ENCODE assay signal across 8 cellular contexts in genomic region chr16:30949655-30950515, GRCh38. TPM values are rescaled to one million over a fixed set of nuclear protein-coding genes. Genes with fewer than 3 reads are reported as not detected.
A peak's percentile ranks its signal among the peaks of the same experiment; 100 is the strongest.
DNase-seq lines count a peak whose midpoint lies in the region; TF ChIP-seq lines count a peak whose summit lies in the region.

No MANE protein-coding gene starts in this region.

- no peak for TF ChIP-seq POLR2A in testis (IDR thresholded peaks at IDR 0.05)

- DNase-seq in EH (ENCODE audit: low read depth) (peak; percentile 86), GM20000 (ENCODE audit: low spot score) (peak; percentile 77), T1000 (lab: John Stamatoyannopoulos, UW) (peak; percentile 62), ecto neural progenitor cell (ENCODE audit: low spot score) (peak; percentile 79), medulla oblongata (ENCODE audit: extremely low spot score) (peak; percentile 54), testis (peak; percentile 94), NCI-H187 treated with DMSO at 0.1 percent for 48 hours (lab: John Stamatoyannopoulos, UW) (no peak)

- peaks cover 33% of the 10 kb centered on the region for H3K4me1 ChIP-seq in testis

- intact Hi-C loops in testis (cut with DNase I; ENCODE audit: low total_unique reads), result no loop called here

- H3K36me3 ChIP-seq in testis (ENCODE audit: low read depth, missing control alignments), result no peaks in the 10 kb centered on the region

- 8 to 13% methylated on average over 14 to 20 of the region's 20 CpGs for WGBS in testis, 2 donors

- peak overlapping the region; percentile 92 to 97 for H3K27ac ChIP-seq in testis

- no peaks in the 10 kb centered on the region for H3K27me3 ChIP-seq in testis

- no peaks in the 10 kb centered on the region for H3K27me3 Mint-ChIP-seq in IgD-negative memory B cell

- no peaks in the 10 kb centered on the region for H3K9me3 ChIP-seq in testis

- H3K4me3 Mint-ChIP-seq in IgD-negative memory B cell, result peak overlapping the region; percentile 90 to 99 (median 97)

- no peaks in the 10 kb centered on the region for H3K9me3 Mint-ChIP-seq in IgD-negative memory B cell

- TF ChIP-seq CTCF in GM20000 (IDR thresholded peaks at IDR 0.05; ENCODE audit: extremely low read depth, missing control alignments) (peak; percentile 30), testis (IDR thresholded peaks at IDR 0.05) (no peak)

- peak overlapping the region; percentile 80 to 96 (median 90) for H3K27ac Mint-ChIP-seq in IgD-negative memory B cell

- peaks cover 14 to 18% (median 15%) of the 10 kb centered on the region in 3 donors for H3K4me1 Mint-ChIP-seq in IgD-negative memory B cell

- peak overlapping the region; percentile 90 to 98 for H3K4me3 ChIP-seq in testis

- peaks cover 2% of the 10 kb centered on the region for H3K36me3 Mint-ChIP-seq in IgD-negative memory B cell

RNA-seq across cellular contexts. Expression of gene ORAI3, which starts 1.0 kb away (rescaled TPM):
- polyA plus RNA-seq in IgD-negative memory B cell (68.8 TPM), testis (ENCODE audit: insufficient read depth, low read depth, low replicate concordance) (29.1 TPM)
- 10 to 100 TPM; 68.6 to 75.0 TPM for total RNA-seq in testis

RNA-seq across cellular contexts. Expression of gene SETD1A, which starts 7.7 kb away (rescaled TPM):
- polyA plus RNA-seq in IgD-negative memory B cell (3.0 TPM), testis (ENCODE audit: insufficient read depth, low read depth, low replicate concordance) (41.4 TPM)
- 10 to 100 TPM; 45.7 to 45.8 TPM for total RNA-seq in testis

RNA-seq across cellular contexts. Expression of gene FBXL19, which starts 26.5 kb away (rescaled TPM):
- 0.26 TPM for polyA plus RNA-seq in IgD-negative memory B cell
- total RNA-seq in testis, result 100 to 1,000 TPM; 142 to 149 TPM
- 47.0 TPM for polyA plus RNA-seq in testis (ENCODE audit: insufficient read depth, low read depth, low replicate concordance)

RNA-seq across cellular contexts. Expression of gene HSD3B7, which starts 35.1 kb away (rescaled TPM):
- not detected for polyA plus RNA-seq in IgD-negative memory B cell
- total RNA-seq in testis, result 1 to 10 TPM; 5.7 to 7.4 TPM
- polyA plus RNA-seq in testis (ENCODE audit: insufficient read depth, low read depth, low replicate concordance), result 8.9 TPM

RNA-seq across cellular contexts. Expression of gene CTF1, which starts 53.5 kb away (rescaled TPM):
- polyA plus RNA-seq in IgD-negative memory B cell (not detected), testis (ENCODE audit: insufficient read depth, low read depth, low replicate concordance) (5.6 TPM)
- 1 to 10 TPM; 5.9 to 9.0 TPM for total RNA-seq in testis

Comparison
In these comparisons a context has a peak if more than half of its experiments do, and no peak if none do; other contexts are left out.
1. RNA of gene SETD1A, which starts 7.7 kb away (polyA plus RNA-seq): 41.4 TPM in testis (single experiment); 3.0 TPM in IgD-negative memory B cell (single experiment); every median in the first group is over 10 times any median in the second.
2. RNA of gene FBXL19, which starts 26.5 kb away (polyA plus RNA-seq): 47.0 TPM in testis (single experiment); 0.26 TPM in IgD-negative memory B cell (single experiment); every median in the first group is over 10 times any median in the second.